In genomic region chr17:61467416-61468262, GRCh38 we compare ENCODE assay signal across 11 cellular contexts. TPM values are rescaled to one million over a fixed set of nuclear protein-coding genes. Genes with fewer than 3 reads are reported as not detected.
DNase-seq lines count a peak whose midpoint lies in the region; ATAC-seq and TF ChIP-seq lines count a peak whose summit lies in the region.
"Had no signal": no experiment of that assay in that cellular context is flagged by ENCODE, and none has a peak within 500 bp of the region (broad histone marks: within the 10 kb centered on the region; RNA-seq: fewer than 3 reads in every experiment).

No MANE protein-coding gene starts in this region.

- WGBS in esophagus muscularis mucosa = 66% methylated on average over 13 of the region's 15 CpGs

- TF ChIP-seq EP300 in esophagus muscularis mucosa (IDR thresholded peaks at IDR 0.05) = no peak

- no peak for TF ChIP-seq POLR2A in esophagus muscularis mucosa (IDR thresholded peaks at IDR 0.05; ENCODE audit: low read depth)

- no peak overlapping the region for H3K27ac ChIP-seq in A673 (ENCODE audit: low read depth, low read length, poor library complexity, severe bottlenecking)
- no peak overlapping the region for H3K27ac ChIP-seq in esophagus muscularis mucosa (replicated peaks in 1 of 4)
- H3K27ac ChIP-seq: foreskin keratinocyte had no signal

- CTCF ChIA-PET in A673 (lab: Charles Lee) = no interaction called here

- H3K4me1 ChIP-seq in A673 (ENCODE audit: insufficient read depth, low read length, poor library complexity, severe bottlenecking) (no peaks in the 10 kb centered on the region), esophagus muscularis mucosa (peaks cover 0 to under 1% (median 0%) of the 10 kb centered on the region in 4 donors)
- H3K4me1 ChIP-seq: foreskin keratinocyte had no signal

- TF ChIP-seq CTCF in A673 (conservative IDR thresholded peaks at IDR 0.05; ENCODE audit: low read depth, low read length) (no peak), esophagus muscularis mucosa (IDR thresholded peaks at IDR 0.05) (no peak)

- POLR2A ChIA-PET in A673 (lab: Charles Lee; ENCODE audit: low non-redundant PET) = no interaction called here

- DNase-seq in A673 (ENCODE audit: low spot score) (peak; percentile 9), HT1080 (ENCODE audit: low read depth) (peak; percentile 38), UCSD-AML1 (lab: John Stamatoyannopoulos, UW; ENCODE audit: unreplicated experiment) (peak; percentile 45), hepatic stellate cell (ENCODE audit: low spot score) (peak; percentile 59), esophagus muscularis mucosa (ENCODE audit: extremely low spot score) (no peak)
- DNase-seq: DND-41; stimulated activated CD4-positive, alpha-beta T cell treated with anti-CD3 and anti-CD28 coated beads, Interleukin-15, amount 100 ng/mL, for 24 hours had no signal

- H3K36me3 ChIP-seq in A673 (ENCODE audit: insufficient read depth, low read length, poor library complexity, severe bottlenecking) = no peaks in the 10 kb centered on the region
- H3K36me3 ChIP-seq in esophagus muscularis mucosa = no peaks in the 10 kb centered on the region

- H3K27me3 ChIP-seq in A673 (replicated peaks; ENCODE audit: insufficient read depth, low read depth, low read length, poor library complexity) (peaks cover 3% of the 10 kb centered on the region), esophagus muscularis mucosa (peaks cover 0 to 24% (median 2%) of the 10 kb centered on the region in 4 donors)

- H3K4me3 ChIP-seq in A673 (ENCODE audit: low read depth, low read length, poor library complexity, severe bottlenecking) (no peak overlapping the region), esophagus muscularis mucosa (no peak overlapping the region)

- H3K9me3 ChIP-seq in A673 (ENCODE audit: low read depth, low read length, poor library complexity, severe bottlenecking) (no peaks in the 10 kb centered on the region), esophagus muscularis mucosa (no peaks in the 10 kb centered on the region)

- no TSS peak for BruUV-seq in A673 (replicated peaks; lab: Mats Ljungman, UMichigan)

- intact Hi-C loops in A673 (cut with micrococcal nuclease; ENCODE audit: unreplicated experiment) = no loop called here
- intact Hi-C loops in esophagus muscularis mucosa (cut with DNase I) = no loop called here

- ATAC-seq in HG03571 (IDR thresholded peaks at IDR 0.05; ENCODE audit: unreplicated experiment) = no peak
- ATAC-seq in GM21423 (IDR thresholded peaks at IDR 0.05; ENCODE audit: unreplicated experiment) = no peak
- no peak for ATAC-seq in HG03354 (IDR thresholded peaks at IDR 0.05; ENCODE audit: poor library complexity, severe bottlenecking, unreplicated experiment)
- ATAC-seq: foreskin keratinocyte had no signal

RNA-seq across cellular contexts. Expression of gene TBX4, which starts 15.4 kb away (rescaled TPM):
- not detected in 2 replicates for total RNA-seq in A673 (2021)
- not detected in 2 replicates for total RNA-seq in HT1080 (2014; rRNA removed; shearing (Covaris generic))
- polyA plus RNA-seq in HT1080 (2015; cell fraction: cytosol; rRNA removed) = not detected in 2 replicates
- not detected in 2 replicates for polyA plus RNA-seq in HT1080 (2015; cell fraction: nucleus; rRNA removed)
- total RNA-seq in esophagus muscularis mucosa = not detected
- total RNA-seq: foreskin keratinocyte had no signal
